ENCODE assay signal across 1 cellular context in genomic region chr13:39405596-39405995, GRCh38.
TF ChIP-seq lines count a peak whose summit lies in the region.

No MANE protein-coding gene starts in this region.

TF ChIP-seq in IMR-90, 13 proteins besides CTCF, POLR2A, EP300 and RAD21:
- TF ChIP-seq CHD1 (IDR thresholded peaks at IDR 0.05; ENCODE audit: low read depth, low read length) (no peak), FOS (IDR thresholded peaks at IDR 0.05; ENCODE audit: low read depth, low read length) (no peak), CEBPB (IDR thresholded peaks at IDR 0.05; ENCODE audit: low read depth, low read length) (no peak), MAZ (IDR thresholded peaks at IDR 0.05; ENCODE audit: borderline replicate concordance, low read depth, low read length) (no peak)
